12 cellular contexts compared by ENCODE assay signal in genomic region chrX:65058626-65059025, GRCh38. TPM values are rescaled to one million over a fixed set of nuclear protein-coding genes. Genes with fewer than 3 reads are reported as not detected.
DNase-seq lines count a peak whose midpoint lies in the region; ATAC-seq, FAIRE-seq and TF ChIP-seq lines count a peak whose summit lies in the region.
"Not testable (repeated sequence)": the region's sequence is repeated elsewhere in the genome, so short reads cannot be mapped to it uniquely, and the experiment has no call there.
"Had no signal": no experiment of that assay in that cellular context is flagged by ENCODE, and none has a peak within 500 bp of the region (broad histone marks: within the 10 kb centered on the region; RNA-seq: fewer than 3 reads in every experiment).

No MANE protein-coding gene starts in this region.

- H3K27me3 Mint-ChIP-seq in chondrocyte (ENCODE audit: low read depth), result not testable (repeated sequence)

- FAIRE-seq in kidney (lab: Jason Lieb, UNC), result not testable (repeated sequence)

- not testable (repeated sequence) for H3K27me3 ChIP-seq in right lobe of liver

- not testable (repeated sequence) for H3K4me1 ChIP-seq in kidney (ENCODE audit: control insufficient read depth in 1 of 2, insufficient read depth in 1 of 2, low read depth in 1 of 2, low read length in 2 of 2); right lobe of liver

- TF ChIP-seq POLR2A in right lobe of liver (IDR thresholded peaks at IDR 0.05), result not testable (repeated sequence)

- 95% methylated on average over 8 of the region's 14 CpGs for WGBS in right lobe of liver (ENCODE audit: insufficient coverage, low coverage, low lambda C conversion rate, missing lambda C conversion rate)

- H3K36me3 Mint-ChIP-seq in chondrocyte (ENCODE audit: low read depth), result not testable (repeated sequence)

- not testable (repeated sequence) for H3K4me3 Mint-ChIP-seq in chondrocyte (ENCODE audit: unreplicated experiment)

- intact Hi-C loops in kidney (cut with DNase I); right lobe of liver (cut with DNase I); posterior vena cava (cut with DNase I); sciatic nerve (cut with DNase I): not testable (repeated sequence)

- not testable (repeated sequence) for H3K27ac Mint-ChIP-seq in chondrocyte (ENCODE audit: unreplicated experiment)

- not testable (repeated sequence) for H3K9ac ChIP-seq in kidney (ENCODE audit: low read length in 2 of 2)

- not testable (repeated sequence) for H3K4me3 ChIP-seq in kidney (ENCODE audit: low read length in 2 of 2); right lobe of liver

- not testable (repeated sequence) for H3K36me3 ChIP-seq in kidney (ENCODE audit: control insufficient read depth in 1 of 2, insufficient read depth in 2 of 2, low read length in 2 of 2); right lobe of liver

- not testable (repeated sequence) for H3K27ac ChIP-seq in kidney (ENCODE audit: low read depth in 2 of 2, low read length in 2 of 2); right lobe of liver

- H3K4me1 Mint-ChIP-seq in chondrocyte (ENCODE audit: low read depth), result not testable (repeated sequence)

- DNase-seq in NCI-H2227 (lab: John Stamatoyannopoulos, UW; ENCODE audit: unreplicated experiment), result peak; percentile 13
- peak; percentile 48 for DNase-seq in chondrocyte (ENCODE audit: low spot score)
- DNase-seq in kidney, result peak; percentile 43
- DNase-seq in right lobe of liver, result peak in 2 of 3 donors; percentile 7 to 21
- peak; percentile 72 for DNase-seq in posterior vena cava (ENCODE audit: low spot score)
- DNase-seq in sciatic nerve (ENCODE audit: low spot score), result peak; percentile 40

- ATAC-seq in right lobe of liver, sciatic nerve: not testable (repeated sequence)

- H3K9me3 ChIP-seq in kidney (ENCODE audit: control insufficient read depth in 1 of 2, low read length in 2 of 2); right lobe of liver: not testable (repeated sequence)

- peaks cover 58% of the 10 kb centered on the region for H3K9me3 Mint-ChIP-seq in chondrocyte (ENCODE audit: low read depth)

- not testable (repeated sequence) for TF ChIP-seq CTCF in chondrocyte (IDR thresholded peaks at IDR 0.05); kidney (IDR thresholded peaks at IDR 0.05; ENCODE audit: borderline replicate concordance, extremely low read depth, insufficient read depth); right lobe of liver (IDR thresholded peaks at IDR 0.05)

RNA-seq across cellular contexts. Expression of gene ZC3H12B, which starts 24.0 kb away (rescaled TPM):
- total RNA-seq in chondrocyte (1.3 to 2.0 TPM (median 1.6 TPM) in 3 replicates), kidney (3.4 TPM), right lobe of liver (1 to 10 TPM in 2 of 6 experiments, under 1 TPM in 4; 0.31 to 1.9 (median 0.78) TPM), posterior vena cava (1 to 10 TPM; 3.0 to 3.6 TPM), sciatic nerve (6.4 TPM)
- 0.67 TPM for polyA plus RNA-seq in kidney (ENCODE audit: insufficient read depth, low read depth, low replicate concordance)
- total RNA-seq: A172, A673, Calu3, Daoy had no signal
- polyA plus RNA-seq: A549, CD14-positive monocyte had no signal

Comparison
In these comparisons a context has a peak if more than half of its experiments do, and no peak if none do; other contexts are left out.
1. DNase-seq: peak in every context shown above with its lines; median percentile 72 in posterior vena cava; 48 in chondrocyte; 43 in kidney; 40 in sciatic nerve; 14 in right lobe of liver; 13 in NCI-H2227.